In genomic region chr12:2683283-2684025, GRCh38 we compare ENCODE assay signal across 10 cellular contexts.
A peak's percentile ranks its signal among the peaks of the same experiment; 100 is the strongest.
DNase-seq lines count a peak whose midpoint lies in the region; ATAC-seq and TF ChIP-seq lines count a peak whose summit lies in the region.
"Had no signal": no experiment of that assay in that cellular context is flagged by ENCODE, and none has a peak within 500 bp of the region (broad histone marks: within the 10 kb centered on the region; RNA-seq: fewer than 3 reads in every experiment).

No MANE protein-coding gene starts in this region.

- ATAC-seq in CD8-positive, alpha-beta T cell, result peak; percentile 23
- ATAC-seq in RWPE2 (ENCODE audit: low read depth) (no peak), left lobe of liver (no peak), GM21381 (IDR thresholded peaks at IDR 0.05; ENCODE audit: unreplicated experiment) (no peak), HG03354 (IDR thresholded peaks at IDR 0.05; ENCODE audit: poor library complexity, severe bottlenecking, unreplicated experiment) (no peak), GM18873 (IDR thresholded peaks at IDR 0.05; ENCODE audit: low FRiP score, unreplicated experiment) (no peak)
- ATAC-seq: gastroesophageal sphincter had no signal

- H3K27ac ChIP-seq in 22Rv1 (no peak overlapping the region), RWPE2 (ENCODE audit: poor library complexity, severe bottlenecking) (no peak overlapping the region)
- H3K27ac ChIP-seq in CD8-positive, alpha-beta T cell (ENCODE audit: low read depth, low read length), result no peak overlapping the region
- H3K27ac ChIP-seq: gastroesophageal sphincter had no signal

- no peaks in the 10 kb centered on the region for H3K27me3 ChIP-seq in CD8-positive, alpha-beta T cell (ENCODE audit: insufficient read depth, low read length)
- H3K27me3 ChIP-seq in RWPE2 (ENCODE audit: insufficient read depth, poor library complexity, severe bottlenecking), result no peaks in the 10 kb centered on the region
- H3K27me3 ChIP-seq: gastroesophageal sphincter had no signal

- intact Hi-C loops in CD8-positive, alpha-beta T cell (cut with DNase I, micrococcal nuclease), result loop anchor here (1.0 to 5.0 kb wide), 5 partner anchors 101 to 359 kb away; partner anchors contain the start of gene ITFG2 (in 1 of the 2)

- TF ChIP-seq CTCF in 22Rv1 (IDR thresholded peaks at IDR 0.05) (peak; percentile 43), RWPE2 (IDR thresholded peaks at IDR 0.05; ENCODE audit: poor library complexity, severe bottlenecking) (peak; percentile 25)
- TF ChIP-seq CTCF in CD8-positive, alpha-beta T cell (IDR thresholded peaks at IDR 0.05), result no peak

- H3K4me1 Mint-ChIP-seq in CD8-positive, alpha-beta T cell (ENCODE audit: low read depth), result peaks cover 11% of the 10 kb centered on the region

- no peaks in the 10 kb centered on the region for H3K27me3 Mint-ChIP-seq in CD8-positive, alpha-beta T cell (ENCODE audit: low read depth)
- H3K27me3 Mint-ChIP-seq: naive B cell had no signal

- no peak overlapping the region for H3K27ac Mint-ChIP-seq in CD8-positive, alpha-beta T cell

- no peaks in the 10 kb centered on the region for H3K36me3 ChIP-seq in CD8-positive, alpha-beta T cell (ENCODE audit: insufficient read depth, low read length)
- H3K36me3 ChIP-seq in RWPE2 (ENCODE audit: low read depth), result no peaks in the 10 kb centered on the region

- peaks cover 5% of the 10 kb centered on the region for H3K36me3 Mint-ChIP-seq in CD8-positive, alpha-beta T cell
- H3K36me3 Mint-ChIP-seq: naive B cell had no signal

- no peaks in the 10 kb centered on the region for H3K9me3 Mint-ChIP-seq in CD8-positive, alpha-beta T cell

- H3K4me1 ChIP-seq in CD8-positive, alpha-beta T cell (ENCODE audit: insufficient read depth, low read length), result no peaks in the 10 kb centered on the region
- H3K4me1 ChIP-seq in RWPE2 (ENCODE audit: insufficient read depth, poor library complexity, severe bottlenecking), result no peaks in the 10 kb centered on the region

- H3K4me3 Mint-ChIP-seq in CD8-positive, alpha-beta T cell, result no peak overlapping the region

- peak in 1 of 7 experiments; percentile 44 for DNase-seq in CD8-positive, alpha-beta T cell
- DNase-seq in RWPE2 (ENCODE audit: low spot score) (no peak), left lobe of liver (ENCODE audit: low spot score) (peak; percentile 26), dermis blood vessel endothelial cell (no peak)
- DNase-seq: naive B cell had no signal

- POLR2A ChIA-PET in CD8-positive, alpha-beta T cell (lab: Charles Lee), result interaction anchor here (1.2 to 2.2 kb wide), 2 partner anchors 8 to 112 kb away, joined by 3 to 13 read pairs; partner anchors contain the start of gene FKBP4

- CTCF ChIA-PET in CD8-positive, alpha-beta T cell (lab: Charles Lee), result interaction anchor here (0.6 to 6.7 kb wide), 34 partner anchors 7 to 359 kb away, joined by 3 to 99 read pairs (median 4); no protein-coding TSS in a partner anchor

- H3K9me3 ChIP-seq in CD8-positive, alpha-beta T cell (ENCODE audit: low read length), result no peaks in the 10 kb centered on the region
- no peaks in the 10 kb centered on the region for H3K9me3 ChIP-seq in RWPE2 (ENCODE audit: severe bottlenecking)
- H3K9me3 ChIP-seq: gastroesophageal sphincter had no signal

- H3K4me3 ChIP-seq in CD8-positive, alpha-beta T cell (ENCODE audit: low read depth, low read length), result no peak overlapping the region
- H3K4me3 ChIP-seq in RWPE2 (ENCODE audit: severe bottlenecking), result no peak overlapping the region
- H3K4me3 ChIP-seq: gastroesophageal sphincter had no signal
